In genomic region chr9:131017067-131017466, GRCh38 we compare ENCODE assay signal across 1 cellular context.
TF ChIP-seq lines count a peak whose summit lies in the region.

No MANE protein-coding gene starts in this region.

TF ChIP-seq in H1, 55 proteins besides CTCF, POLR2A, EP300 and RAD21:
- TF ChIP-seq E2F6 (IDR thresholded peaks at IDR 0.05): peak; percentile 31; the same call in 1 of the 2 replicates
- no peak for TF ChIP-seq SIRT6 (IDR thresholded peaks at IDR 0.05; ENCODE audit: low read length)
